ENCODE assay signal across 9 cellular contexts in genomic region chr10:125889432-125889831, GRCh38. TPM values are rescaled to one million over a fixed set of nuclear protein-coding genes. Genes with fewer than 3 reads are reported as not detected.
DNase-seq lines count a peak whose midpoint lies in the region; ATAC-seq and TF ChIP-seq lines count a peak whose summit lies in the region.
"Not testable (repeated sequence)": the region's sequence is repeated elsewhere in the genome, so short reads cannot be mapped to it uniquely, and the experiment has no call there.
"Had no signal": no experiment of that assay in that cellular context is flagged by ENCODE, and none has a peak within 500 bp of the region (broad histone marks: within the 10 kb centered on the region; RNA-seq: fewer than 3 reads in every experiment).

No MANE protein-coding gene starts in this region.

- H3K36me3 ChIP-seq in HEK293 (ENCODE audit: control insufficient read depth in 2 of 2, insufficient read depth in 1 of 2, low read length in 2 of 2); PC-3 (ENCODE audit: low read depth, low read length); cardiac muscle cell; right lobe of liver: not testable (repeated sequence)
- H3K36me3 ChIP-seq in stomach: peaks cover 0 to 10% (median 9%) of the 10 kb centered on the region in 4 donors

- peaks cover 53% of the 10 kb centered on the region for H3K79me2 ChIP-seq in PC-3 (ENCODE audit: low read length)

- not testable (repeated sequence) for H3K27me3 ChIP-seq in PC-3 (ENCODE audit: low read length); cardiac muscle cell; right lobe of liver; stomach

- not testable (repeated sequence) for H3F3A ChIP-seq in PC-3 (ENCODE audit: low read length, unreplicated experiment)

- not testable (repeated sequence) for DNase-seq in PC-3; chondrocyte (ENCODE audit: low spot score); cardiac muscle cell (ENCODE audit: low read depth in 1 of 2, low spot score in 1 of 2); left ventricle myocardium superior; right lobe of liver; stomach

- not testable (repeated sequence) for H3K9me3 ChIP-seq in HEK293 (ENCODE audit: control insufficient read depth, insufficient read depth, low read depth, low read length); PC-3 (ENCODE audit: low read length); cardiac muscle cell (ENCODE audit: low read depth); right lobe of liver; stomach

- not testable (repeated sequence) for H3K4me1 ChIP-seq in HEK293 (ENCODE audit: control insufficient read depth, insufficient read depth, low read length); right lobe of liver
- peaks cover 47% of the 10 kb centered on the region for H3K4me1 ChIP-seq in PC-3 (ENCODE audit: insufficient read depth, low read length)
- peaks cover 17% of the 10 kb centered on the region for H3K4me1 ChIP-seq in cardiac muscle cell (ENCODE audit: low read depth)
- H3K4me1 ChIP-seq in stomach: peaks cover 0 to 43% (median 17%) of the 10 kb centered on the region in 4 donors

- not testable (repeated sequence) for H3K9ac ChIP-seq in PC-3 (ENCODE audit: low read length)

- TF ChIP-seq CTCF in HEK293 (tag by site-specific recombination; IDR thresholded peaks at IDR 0.05); PC-3 (conservative IDR thresholded peaks at IDR 0.05; ENCODE audit: low read depth, low read length); chondrocyte (IDR thresholded peaks at IDR 0.05); cardiac muscle cell (IDR thresholded peaks at IDR 0.05; ENCODE audit: low read depth, low read length); right lobe of liver (IDR thresholded peaks at IDR 0.05); stomach (IDR thresholded peaks at IDR 0.05): not testable (repeated sequence)

- TF ChIP-seq EP300 in stomach (IDR thresholded peaks at IDR 0.05): not testable (repeated sequence)

- not testable (repeated sequence) for H3K27ac ChIP-seq in HEK293 (ENCODE audit: extremely low read depth, low read depth, low read length); PC-3 (ENCODE audit: low read length); right lobe of liver
- H3K27ac ChIP-seq in cardiac muscle cell: peak overlapping the region; percentile 66
- H3K27ac ChIP-seq in stomach: peak overlapping the region in 4 of 5 donors; percentile 27 to 62 (median 43)

- peak overlapping the region; percentile 39; the same call in 1 of the 2 replicates for H3K4me2 ChIP-seq in PC-3 (ENCODE audit: low read length)

- WGBS in right lobe of liver (ENCODE audit: insufficient coverage, low coverage, low lambda C conversion rate, missing lambda C conversion rate): 76% methylated on average over 4 of the region's 4 CpGs
- WGBS in stomach, 5 donors: 28 to 60% (median 45%) methylated on average over 4 of the region's 4 CpGs

- not testable (repeated sequence) for H3K36me3 Mint-ChIP-seq in chondrocyte (ENCODE audit: low read depth)

- H2AFZ ChIP-seq in PC-3 (ENCODE audit: low read length): not testable (repeated sequence)

- not testable (repeated sequence) for H3K27me3 Mint-ChIP-seq in chondrocyte (ENCODE audit: low read depth)

- ATAC-seq in PC-3 (peak; percentile 65), left ventricle myocardium superior (peak; percentile 83), right lobe of liver (peak; percentile 25 to 75 (median 38))

- not testable (repeated sequence) for TF ChIP-seq POLR2A in right lobe of liver (IDR thresholded peaks at IDR 0.05); stomach (IDR thresholded peaks at IDR 0.05)

- not testable (repeated sequence) for H3K4me3 ChIP-seq in HEK293 (ENCODE audit: low read depth, low read length); PC-3 (ENCODE audit: low read length); cardiac muscle cell; right lobe of liver; stomach

- peak overlapping the region; percentile 39 for H3K27ac Mint-ChIP-seq in chondrocyte (ENCODE audit: unreplicated experiment)

- H4K20me1 ChIP-seq in PC-3 (ENCODE audit: low read length): not testable (repeated sequence)

- not testable (repeated sequence) for H3K9me2 ChIP-seq in PC-3 (replicated peaks; ENCODE audit: low read length)

- intact Hi-C loops in PC-3 (cut with micrococcal nuclease); left ventricle myocardium superior (cut with micrococcal nuclease); right lobe of liver (cut with DNase I); stomach (cut with DNase I; ENCODE audit: low total_unique reads): not testable (repeated sequence)

- H3K4me3 Mint-ChIP-seq in chondrocyte (ENCODE audit: unreplicated experiment): not testable (repeated sequence)

- BruUV-seq in PC-3 (replicated peaks; lab: Mats Ljungman, UMichigan): not testable (repeated sequence)

- not testable (repeated sequence) for H3K9me3 Mint-ChIP-seq in chondrocyte (ENCODE audit: low read depth)

- POLR2A ChIA-PET in HEK293 (lab: Yijun Ruan, JAX): not testable (repeated sequence)
- POLR2A ChIA-PET in PC-3 (lab: Charles Lee; ENCODE audit: unreplicated experiment): interaction anchor here (0.6 kb wide), 1 partner anchor 28 kb away, joined by 3 read pairs; no protein-coding TSS in a partner anchor

- CTCF ChIA-PET in HEK293 (lab: Yijun Ruan, JAX): interaction anchor here (0.6 kb wide), 1 partner anchor 26 kb away, joined by 3 read pairs; no protein-coding TSS in a partner anchor
- CTCF ChIA-PET in PC-3 (lab: Charles Lee): not testable (repeated sequence)

- H3K4me1 Mint-ChIP-seq in chondrocyte (ENCODE audit: low read depth): peaks cover 15% of the 10 kb centered on the region

TF ChIP-seq in HEK293, 187 proteins besides CTCF, POLR2A, EP300 and RAD21:
- TF ChIP-seq ZNF600 (tag by site-specific recombination; IDR thresholded peaks at IDR 0.05) (peak; percentile 81), ZBTB17 (tag by site-specific recombination; IDR thresholded peaks at IDR 0.05) (0 out of 2 replicates have a peak, but pooled peaks have one; percentile 26)
TF ChIP-seq in HEK293: peak in this region for 2; not testable (repeated sequence) for 185.

RNA-seq across cellular contexts. Expression of gene FANK1, which starts 6.9 kb away (rescaled TPM):
- total RNA-seq in PC-3 (2014; rRNA removed) (0.95 and 2.4 TPM in 2 replicates), chondrocyte (2.5 to 5.1 TPM (median 3.3 TPM) in 3 replicates), cardiac muscle cell (7.5 and 19.2 TPM in 2 replicates), left ventricle myocardium superior (0.35 TPM), right lobe of liver (under 1 TPM in 1 of 6 experiments, not detected in 5; 0.18 TPM), stomach (10 to 100 TPM in 1 of 5 donors, 1 to 10 TPM in 4; 1.6 to 13.3 (median 5.8) TPM)
- polyA plus RNA-seq in cardiac muscle cell (11.4 and 11.5 TPM in 2 replicates), stomach (1 to 10 TPM; 5.4 to 8.4 (median 7.0) TPM)
- polyA plus RNA-seq: CD14-positive monocyte; CD4-positive, alpha-beta memory T cell had no signal

RNA-seq across cellular contexts. Expression of gene DHX32, which starts 8.3 kb away (rescaled TPM):
- total RNA-seq in PC-3 (2014; rRNA removed): 31.0 and 38.7 TPM in 2 replicates
- total RNA-seq in chondrocyte: 24.0 to 32.5 TPM (median 29.2 TPM) in 3 replicates
- total RNA-seq in cardiac muscle cell: 62.5 and 66.7 TPM in 2 replicates
- 48.8 and 61.0 TPM in 2 replicates for polyA plus RNA-seq in cardiac muscle cell
- total RNA-seq in left ventricle myocardium superior: 48.1 TPM
- total RNA-seq in right lobe of liver: 10 to 100 TPM; 10.0 to 17.6 (median 14.1) TPM
- 10 to 100 TPM; 24.5 to 70.1 (median 63.3) TPM for total RNA-seq in stomach
- polyA plus RNA-seq in stomach: 10 to 100 TPM; 23.7 to 40.0 (median 25.8) TPM
